10 cellular contexts compared by ENCODE assay signal in the genomic region with DNA sequence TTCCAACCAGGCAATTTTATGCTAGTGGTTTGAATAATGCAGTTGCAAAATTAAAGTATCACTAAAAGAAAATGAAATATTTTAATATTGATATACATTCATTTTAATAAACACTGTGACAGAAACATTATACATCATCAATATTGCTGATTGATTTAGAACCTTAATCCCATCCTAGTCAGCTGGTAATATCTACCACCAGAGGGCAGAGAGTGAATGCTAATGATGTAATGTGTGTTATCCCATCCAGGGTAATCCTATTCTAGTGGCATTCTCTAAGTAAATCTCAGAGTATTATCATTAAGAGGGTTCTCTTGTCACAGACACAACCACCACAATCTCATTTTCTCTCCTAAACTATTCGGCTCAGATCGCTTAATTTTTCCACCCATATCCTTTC.
DNase-seq lines count a peak whose midpoint lies in the region; ATAC-seq and TF ChIP-seq lines count a peak whose summit lies in the region.
"Had no signal": no experiment of that assay in that cellular context is flagged by ENCODE, and none has a peak within 500 bp of the region (broad histone marks: within the 10 kb centered on the region; RNA-seq: fewer than 3 reads in every experiment).

No MANE protein-coding gene starts in this region.

- H3K4me2 ChIP-seq in OCI-LY1 (ENCODE audit: low read length): no peak overlapping the region

- H3K27ac ChIP-seq in heart right ventricle (no peak overlapping the region), heart left ventricle (no peak overlapping the region), OCI-LY1 (ENCODE audit: low read depth, low read length, poor library complexity, severe bottlenecking) (no peak overlapping the region)
- H3K27ac ChIP-seq: Peyer's patch had no signal

- no peaks in the 10 kb centered on the region for H3K9me3 ChIP-seq in heart right ventricle
- no peaks in the 10 kb centered on the region for H3K9me3 ChIP-seq in heart left ventricle
- no peaks in the 10 kb centered on the region for H3K9me3 ChIP-seq in OCI-LY1 (ENCODE audit: low read length)
- H3K9me3 ChIP-seq: Peyer's patch had no signal

- WGBS in heart right ventricle, 2 donors: 22 to 34% methylated on average over 2 of the region's 2 CpGs
- WGBS in heart left ventricle, 4 donors: 17 to 35% (median 25%) methylated on average over 2 of the region's 2 CpGs

- no peaks in the 10 kb centered on the region; the same call in 1 of the 2 replicates for H3F3A ChIP-seq in OCI-LY1 (ENCODE audit: insufficient read depth, low read length)

- H3K9ac ChIP-seq in OCI-LY1 (ENCODE audit: low read length): no peak overlapping the region

- intact Hi-C loops in heart right ventricle (cut with DNase I): loop anchor here in 2 of 10 donors (5.0 kb wide), 2 partner anchors 124 to 371 kb away; no protein-coding TSS in a partner anchor
- intact Hi-C loops in heart left ventricle (cut with DNase I): loop anchor here in 6 of 10 donors (2.0 to 10.0 kb wide), 5 partner anchors 249 to 379 kb away; no protein-coding TSS in a partner anchor

- DNase-seq in heart right ventricle (no peak), heart left ventricle (no peak), globus pallidus (ENCODE audit: low spot score) (peak; percentile 24), NCI-H187 treated with DMSO at 0.1 percent for 48 hours (lab: John Stamatoyannopoulos, UW) (no peak), NCI-H2029 treated with DMSO at 0.1 percent for 48 hours (lab: John Stamatoyannopoulos, UW) (no peak), GOT3 (lab: John Stamatoyannopoulos, UW) (no peak)
- DNase-seq: Peyer's patch; stimulated activated CD4-positive, alpha-beta T cell treated with anti-CD3 and anti-CD28 coated beads, Interleukin-2, amount 100 ng/mL, for 24 hours had no signal

- no peak for TF ChIP-seq POLR2A in heart left ventricle (IDR thresholded peaks at IDR 0.05)

- no peaks in the 10 kb centered on the region for H3K79me2 ChIP-seq in OCI-LY1 (ENCODE audit: insufficient read depth, low read length)

- H3K4me1 ChIP-seq in heart right ventricle: no peaks in the 10 kb centered on the region
- no peaks in the 10 kb centered on the region for H3K4me1 ChIP-seq in heart left ventricle
- no peaks in the 10 kb centered on the region for H3K4me1 ChIP-seq in OCI-LY1 (ENCODE audit: insufficient read depth, low read length, severe bottlenecking)
- H3K4me1 ChIP-seq: Peyer's patch had no signal

- H3K36me3 ChIP-seq in heart right ventricle (no peaks in the 10 kb centered on the region), heart left ventricle (no peaks in the 10 kb centered on the region), OCI-LY1 (ENCODE audit: insufficient read depth, low read length) (no peaks in the 10 kb centered on the region)
- H3K36me3 ChIP-seq: Peyer's patch had no signal

- H3K27me3 ChIP-seq in heart right ventricle: no peaks in the 10 kb centered on the region
- no peaks in the 10 kb centered on the region for H3K27me3 ChIP-seq in heart left ventricle
- no peaks in the 10 kb centered on the region for H3K27me3 ChIP-seq in OCI-LY1 (ENCODE audit: insufficient read depth, low read length)
- H3K27me3 ChIP-seq: Peyer's patch had no signal

- TF ChIP-seq CTCF in heart right ventricle (IDR thresholded peaks at IDR 0.05): peak in 6 of 9 donors; percentile 17 to 51 (median 26)
- peak in 5 of 12 donors; percentile 10 to 43 (median 38) for TF ChIP-seq CTCF in heart left ventricle (IDR thresholded peaks at IDR 0.05)
- TF ChIP-seq CTCF in OCI-LY1 (IDR thresholded peaks at IDR 0.05; ENCODE audit: low read length): peak; percentile 23; the same call in 1 of the 2 replicates

- H3K9me2 ChIP-seq in OCI-LY1 (ENCODE audit: low read depth, low read length): no peaks in the 10 kb centered on the region

- no peak overlapping the region for H3K4me3 ChIP-seq in heart right ventricle
- no peak overlapping the region for H3K4me3 ChIP-seq in heart left ventricle
- H3K4me3 ChIP-seq in OCI-LY1 (ENCODE audit: low read depth, low read length, poor library complexity, severe bottlenecking): no peak overlapping the region
- H3K4me3 ChIP-seq: Peyer's patch had no signal

- H2AFZ ChIP-seq in OCI-LY1 (ENCODE audit: low read length): no peak overlapping the region

- no peak for ATAC-seq in heart right ventricle
- ATAC-seq in heart left ventricle: no peak
- ATAC-seq in HG03571 (IDR thresholded peaks at IDR 0.05; ENCODE audit: unreplicated experiment): no peak

- no peaks in the 10 kb centered on the region for H4K20me1 ChIP-seq in OCI-LY1 (ENCODE audit: insufficient read depth, low read length)
